Comparison of ENCODE assay signal across 11 cellular contexts in genomic region chr21:34702341-34702807, GRCh38. TPM values are rescaled to one million over a fixed set of nuclear protein-coding genes. Genes with fewer than 3 reads are reported as not detected.
A peak's percentile ranks its signal among the peaks of the same experiment; 100 is the strongest.
DNase-seq lines count a peak whose midpoint lies in the region; ATAC-seq, FAIRE-seq and TF ChIP-seq lines count a peak whose summit lies in the region.
"Had no signal": no experiment of that assay in that cellular context is flagged by ENCODE, and none has a peak within 500 bp of the region (broad histone marks: within the 10 kb centered on the region; RNA-seq: fewer than 3 reads in every experiment).

No MANE protein-coding gene starts in this region.

- in situ Hi-C loops in brain microvascular endothelial cell (cut with HindIII; ENCODE audit: low pct_ligation_motif_present, low sequenced_read_pairs): no loop called here

- H3K4me3 ChIP-seq in brain microvascular endothelial cell (ENCODE audit: low read depth, low read length): no peak overlapping the region
- no peak overlapping the region for H3K4me3 ChIP-seq in left lung
- H3K4me3 ChIP-seq in thoracic aorta: no peak overlapping the region
- no peak overlapping the region for H3K4me3 ChIP-seq in small intestine (ENCODE audit: low read depth in 1 of 2, low read length in 2 of 2)

- H3K36me3 ChIP-seq in brain microvascular endothelial cell (replicated peaks): no peaks in the 10 kb centered on the region
- H3K36me3 ChIP-seq in left lung: no peaks in the 10 kb centered on the region
- H3K36me3 ChIP-seq in thoracic aorta: no peaks in the 10 kb centered on the region
- H3K36me3 ChIP-seq in small intestine (ENCODE audit: control insufficient read depth in 2 of 2, insufficient read depth in 2 of 2, low read length in 2 of 2): no peaks in the 10 kb centered on the region

- H3K27ac ChIP-seq in brain microvascular endothelial cell (no peak overlapping the region), left lung (peak overlapping the region; percentile 18 to 44), thoracic aorta (no peak overlapping the region), small intestine (ENCODE audit: low read depth in 1 of 2, low read length in 1 of 2) (no peak overlapping the region)

- no peak for FAIRE-seq in small intestine (lab: Jason Lieb, UNC)

- ATAC-seq in left lung: peak; percentile 53
- ATAC-seq in thoracic aorta (ENCODE audit: insufficient number of reproducible peaks, low FRiP score, low read depth): no peak
- ATAC-seq in GM21717 (IDR thresholded peaks at IDR 0.05; ENCODE audit: unreplicated experiment): no peak

- H3K9me3 ChIP-seq in left lung (no peaks in the 10 kb centered on the region), thoracic aorta (no peaks in the 10 kb centered on the region), small intestine (ENCODE audit: control insufficient read depth, low read depth) (no peaks in the 10 kb centered on the region)

- H3K4me1 ChIP-seq in left lung: no peaks in the 10 kb centered on the region
- no peaks in the 10 kb centered on the region for H3K4me1 ChIP-seq in thoracic aorta (ENCODE audit: control insufficient read depth in 1 of 2, low read depth in 2 of 2)
- no peaks in the 10 kb centered on the region for H3K4me1 ChIP-seq in small intestine (ENCODE audit: control insufficient read depth in 2 of 2, insufficient read depth in 1 of 2, low read depth in 1 of 2, low read length in 1 of 2)

- no peaks in the 10 kb centered on the region for H3K27me3 ChIP-seq in brain microvascular endothelial cell (replicated peaks)
- peaks cover 0 to 5% of the 10 kb centered on the region in 2 donors for H3K27me3 ChIP-seq in left lung
- no peaks in the 10 kb centered on the region for H3K27me3 ChIP-seq in thoracic aorta (replicated peaks; ENCODE audit: insufficient read depth)
- H3K27me3 ChIP-seq in small intestine (ENCODE audit: control insufficient read depth in 2 of 2, insufficient read depth in 2 of 2, low read length in 2 of 2): peaks cover 0 to 2% of the 10 kb centered on the region in 2 donors

- DNase-seq in H4 (ENCODE audit: low spot score) (peak; percentile 30), brain microvascular endothelial cell (peak; percentile 43), left lung (no peak), thoracic aorta (ENCODE audit: low spot score) (peak; percentile 16), small intestine (no peak), HuH-7.5 (ENCODE audit: low spot score) (no peak)
- DNase-seq: activated CD4-positive, alpha-beta T cell treated with anti-CD3 and anti-CD28 coated beads, Interleukin-2, amount 10 ng/mL, durations not matched to agents 7 days and 5 days; NCI-H748 treated with DMSO at 0.1 percent for 48 hours; T-helper 1 cell had no signal

- TF ChIP-seq CTCF in brain microvascular endothelial cell (IDR thresholded peaks at IDR 0.05; ENCODE audit: low read depth, low read length, missing control alignments) (no peak), left lung (IDR thresholded peaks at IDR 0.05) (no peak), thoracic aorta (IDR thresholded peaks at IDR 0.05) (no peak)

- intact Hi-C loops in left lung (cut with DNase I): no loop called here

- 86 to 94% (median 87%) methylated on average over 16 of the region's 16 CpGs for WGBS in small intestine, 3 donors

RNA-seq across cellular contexts. Expression of gene CLIC6, which starts 33.6 kb away (rescaled TPM):
- total RNA-seq in H4 (2014; rRNA removed; shearing (Covaris generic)): not detected in 2 replicates
- 10 to 100 TPM; 21.0 to 21.2 TPM for total RNA-seq in left lung
- 1 to 10 TPM; 2.8 to 7.3 TPM for total RNA-seq in thoracic aorta
- polyA plus RNA-seq in small intestine: 1 to 10 TPM in 1 of 3 donors, under 1 TPM in 2; 0.22 to 3.2 (median 0.81) TPM
- total RNA-seq: activated CD4-positive, alpha-beta T cell treated with anti-CD3 and anti-CD28 coated beads, Interleukin-2, amount 10 ng/mL, durations not matched to agents 7 days and 5 days; lung microvascular endothelial cell had no signal

Comparison
In these comparisons a context has a peak if more than half of its experiments do, and no peak if none do; other contexts are left out.
1. DNase-seq: peak in H4 (single experiment), brain microvascular endothelial cell (single experiment) and thoracic aorta (single experiment); none in left lung (0 of 2), small intestine (single experiment) and HuH-7.5 (single experiment).
2. H3K27ac ChIP-seq: peak in left lung (2 of 2); none in brain microvascular endothelial cell (single experiment), thoracic aorta (0 of 2) and small intestine (0 of 2).